Comparison of ENCODE assay signal across 1 cellular context in the genomic region with DNA sequence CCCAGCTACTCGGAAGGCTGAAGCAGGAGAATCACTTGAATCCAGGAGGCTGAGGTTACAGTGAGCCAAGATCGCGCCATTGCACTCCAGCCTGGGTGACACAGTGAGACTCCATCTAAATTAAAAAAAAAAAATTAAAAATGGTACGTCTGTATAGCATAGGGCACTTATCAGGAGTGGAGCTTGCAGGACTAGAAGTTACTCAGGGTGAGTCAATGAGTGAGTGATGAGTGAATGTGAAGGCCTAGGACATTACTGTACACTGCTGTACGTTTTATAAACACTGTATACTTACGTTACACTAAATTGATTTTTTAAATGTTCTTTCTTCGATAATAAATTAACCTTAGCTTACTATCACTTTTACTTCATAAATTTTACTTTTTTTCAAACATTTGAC.
TF ChIP-seq lines count a peak whose summit lies in the region.

No MANE protein-coding gene starts in this region.

TF ChIP-seq in K562, 482 proteins besides CTCF, POLR2A, EP300 and RAD21 (continued from another document):
- TF ChIP-seq, protein P1, sequence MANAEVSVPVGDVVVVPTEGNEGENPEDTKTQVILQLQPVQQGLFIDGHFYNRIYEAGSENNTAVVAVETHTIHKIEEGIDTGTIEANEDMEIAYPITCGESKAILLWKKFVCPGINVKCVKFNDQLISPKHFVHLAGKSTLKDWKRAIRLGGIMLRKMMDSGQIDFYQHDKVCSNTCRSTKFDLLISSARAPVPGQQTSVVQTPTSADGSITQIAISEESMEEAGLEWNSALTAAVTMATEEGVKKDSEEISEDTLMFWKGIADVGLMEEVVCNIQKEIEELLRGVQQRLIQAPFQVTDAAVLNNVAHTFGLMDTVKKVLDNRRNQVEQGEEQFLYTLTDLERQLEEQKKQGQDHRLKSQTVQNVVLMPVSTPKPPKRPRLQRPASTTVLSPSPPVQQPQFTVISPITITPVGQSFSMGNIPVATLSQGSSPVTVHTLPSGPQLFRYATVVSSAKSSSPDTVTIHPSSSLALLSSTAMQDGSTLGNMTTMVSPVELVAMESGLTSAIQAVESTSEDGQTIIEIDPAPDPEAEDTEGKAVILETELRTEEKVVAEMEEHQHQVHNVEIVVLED (CRISPR knock-in tag; IDR thresholded peaks at IDR 0.05) = no peak
- peak; percentile 63; the same call in 1 of the 2 replicates for TF ChIP-seq FOSL1 (tag; conservative IDR thresholded peaks at IDR 0.05)
